ENCODE assay signal across 11 cellular contexts in the genomic region with DNA sequence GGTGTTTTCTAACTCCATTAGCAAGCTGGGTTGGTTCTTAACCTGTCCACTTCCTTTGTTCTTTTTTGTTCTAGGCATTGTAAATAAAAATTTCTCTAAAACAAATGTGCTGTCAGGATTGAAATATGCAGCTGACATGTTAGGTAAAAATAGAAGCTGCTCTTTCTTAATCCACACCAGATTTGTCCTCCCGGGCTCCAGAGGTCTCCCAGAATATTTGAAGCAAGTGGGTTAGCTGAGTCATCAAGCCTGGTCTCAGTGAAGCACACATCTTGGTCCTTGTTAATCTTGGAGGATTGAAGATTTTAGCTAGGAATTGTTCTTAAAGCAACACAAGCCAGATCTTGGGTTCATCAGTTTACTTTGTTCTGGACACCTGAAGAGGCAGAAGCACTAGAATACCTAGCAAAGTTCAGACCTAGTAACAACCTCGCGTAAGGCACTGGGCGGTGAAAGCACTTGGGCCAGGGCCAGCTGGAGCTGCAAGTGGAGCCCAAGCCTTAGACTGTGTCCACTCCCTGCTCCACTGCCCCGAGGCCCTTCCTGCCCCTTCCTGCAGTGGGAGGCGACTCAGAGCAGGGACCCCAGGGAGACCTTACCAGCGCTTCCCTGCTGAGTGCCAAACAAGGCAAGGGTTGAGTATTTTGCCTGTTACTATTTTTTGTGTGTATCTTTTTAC. TPM values are rescaled to one million over a fixed set of nuclear protein-coding genes. Genes with fewer than 3 reads are reported as not detected.
A peak's percentile ranks its signal among the peaks of the same experiment; 100 is the strongest.
DNase-seq lines count a peak whose midpoint lies in the region; ATAC-seq and TF ChIP-seq lines count a peak whose summit lies in the region.
"Had no signal": no experiment of that assay in that cellular context is flagged by ENCODE, and none has a peak within 500 bp of the region (broad histone marks: within the 10 kb centered on the region; RNA-seq: fewer than 3 reads in every experiment).

No MANE protein-coding gene starts in this region.

- H3K4me3 ChIP-seq in fibroblast of pulmonary artery (replicated peaks; ENCODE audit: low read depth, low read length): no peak overlapping the region

- H3K27ac Mint-ChIP-seq in nephron: peak overlapping the region; percentile 28 to 43 (median 32)

- H3K36me3 Mint-ChIP-seq in nephron (ENCODE audit: low read depth): peaks cover 54% of the 10 kb centered on the region

- no peaks in the 10 kb centered on the region for H3K9me3 Mint-ChIP-seq in nephron
- H3K9me3 Mint-ChIP-seq: naive B cell had no signal

- TF ChIP-seq CTCF in fibroblast of pulmonary artery (IDR thresholded peaks at IDR 0.05; ENCODE audit: low read length, missing control alignments): no peak
- TF ChIP-seq CTCF in nephron (IDR thresholded peaks at IDR 0.05; ENCODE audit: unreplicated experiment in 3 of 3): no peak

- in situ Hi-C loops in SK-MEL-5 (cut with HindIII; ENCODE audit: low pct_unique_long_range_greater_than_20kb, low sequenced_read_pairs): no loop called here

- ATAC-seq in GM19452 (IDR thresholded peaks at IDR 0.05; ENCODE audit: unreplicated experiment): no peak
- no peak for ATAC-seq in HG03571 (IDR thresholded peaks at IDR 0.05; ENCODE audit: unreplicated experiment)

- H3K4me1 Mint-ChIP-seq in nephron: peaks cover 25% of the 10 kb centered on the region

- peak; percentile 83 for DNase-seq in AG08396 (ENCODE audit: low spot score)
- DNase-seq in SK-MEL-5 (ENCODE audit: low read depth, low spot score): peak; percentile 34
- peak; percentile 75 for DNase-seq in fibroblast of pulmonary artery (ENCODE audit: low read depth)
- DNase-seq in inferior parietal cortex (ENCODE audit: extremely low spot score): no peak
- no peak for DNase-seq in stimulated activated CD4-positive, alpha-beta T cell treated with anti-CD3 and anti-CD28 coated beads, Interleukin-4, amount 100 ng/mL, for 24 hours
- DNase-seq: cortex of kidney, naive B cell, NCI-H2107 had no signal

- H3K4me3 Mint-ChIP-seq in nephron: no peak overlapping the region
- H3K4me3 Mint-ChIP-seq: naive B cell had no signal

- peaks cover 3% of the 10 kb centered on the region for H3K27me3 Mint-ChIP-seq in nephron (ENCODE audit: low read depth)
- H3K27me3 Mint-ChIP-seq: naive B cell had no signal

RNA-seq across cellular contexts. Expression of a gene that starts 36.5 kb away (rescaled TPM):
- 12.1 and 12.7 TPM in 2 replicates for total RNA-seq in SK-MEL-5 (2014; rRNA removed; shearing (Covaris generic))
- 21.0 and 23.8 TPM in 2 replicates for polyA plus RNA-seq in SK-MEL-5 (2015; cell fraction: cytosol; rRNA removed)
- polyA plus RNA-seq in SK-MEL-5 (2015; cell fraction: nucleus; rRNA removed): 5.3 and 7.3 TPM in 2 replicates

Comparison
In these comparisons a context has a peak if more than half of its experiments do, and no peak if none do; other contexts are left out.
1. DNase-seq: peak in AG08396 (single experiment), SK-MEL-5 (single experiment) and fibroblast of pulmonary artery (single experiment); none in inferior parietal cortex (single experiment) and stimulated activated CD4-positive, alpha-beta T cell treated with anti-CD3 and anti-CD28 coated beads, Interleukin-4, amount 100 ng/mL, for 24 hours (single experiment).